Comparison of ENCODE assay signal across 24 cellular contexts in the genomic region with DNA sequence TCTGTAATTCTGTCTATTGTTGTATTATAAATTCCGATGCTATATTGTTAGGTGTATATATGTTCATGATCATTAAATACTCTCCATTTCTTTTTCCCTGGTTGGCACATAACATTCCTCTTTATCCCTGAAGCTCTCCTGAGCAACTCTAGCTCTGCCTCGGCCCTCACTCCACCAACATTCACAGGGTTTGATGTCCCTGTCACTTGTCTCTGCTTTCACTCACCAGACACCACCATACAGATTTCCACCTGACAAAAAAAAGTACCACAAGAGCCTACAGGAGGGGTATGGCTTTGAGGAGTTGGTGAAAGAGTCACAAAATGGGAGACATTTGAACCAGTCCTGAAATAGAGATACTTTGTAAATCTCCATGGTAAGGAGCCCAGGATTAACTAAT. TPM values are rescaled to one million over a fixed set of nuclear protein-coding genes. Genes with fewer than 3 reads are reported as not detected.
"Had no signal": no experiment of that assay in that cellular context is flagged by ENCODE, and none has a peak within 500 bp of the region (broad histone marks: within the 10 kb centered on the region; RNA-seq: fewer than 3 reads in every experiment).

No MANE protein-coding gene starts in this region.

- H3K4me3 Mint-ChIP-seq: activated B cell treated with CpG ODN at 0.5 μM for 24 hours; activated CD4-positive, alpha-beta memory T cell treated with anti-CD3 and anti-CD28 coated beads for 36 hours; activated CD4-positive, alpha-beta T cell treated with anti-CD3 and anti-CD28 coated beads, Interleukin-2, amount 10 ng/mL, durations not matched to agents 7 days and 5 days; activated naive CD8-positive, alpha-beta T cell treated with anti-CD3 and anti-CD28 coated beads, Interleukin-2, amount 50 U/mL, for 24 hours; activated T-cell treated with anti-CD3 and anti-CD28 coated beads, Interleukin-2, amount 50 U/mL, for 4 hours; brain had no signal

- H3K9me3 Mint-ChIP-seq: activated CD4-positive, alpha-beta memory T cell treated with anti-CD3 and anti-CD28 coated beads for 36 hours; activated naive CD4-positive, alpha-beta T cell treated with anti-CD3 and anti-CD28 coated beads, Interleukin-2, amount 50 U/mL, for 72 hours; activated naive CD8-positive, alpha-beta T cell treated with anti-CD3 and anti-CD28 coated beads, Interleukin-2, amount 50 U/mL, for 24 hours; activated T-cell treated with anti-CD3 and anti-CD28 coated beads, Interleukin-2, amount 50 U/mL, for 4 hours had no signal

- ATAC-seq: activated naive CD4-positive, alpha-beta T cell treated with anti-CD3 and anti-CD28 coated beads, Interleukin-2, amount 50 U/mL, for 72 hours; activated naive CD8-positive, alpha-beta T cell treated with anti-CD3 and anti-CD28 coated beads, Interleukin-2, amount 50 U/mL, for 24 hours; activated T-cell treated with anti-CD3 and anti-CD28 coated beads, Interleukin-2, amount 50 U/mL, for 4 hours had no signal

- H3K27ac Mint-ChIP-seq: activated B cell treated with CpG ODN at 0.5 μM for 24 hours; activated CD4-positive, alpha-beta memory T cell treated with anti-CD3 and anti-CD28 coated beads for 36 hours; activated CD4-positive, alpha-beta T cell treated with anti-CD3 and anti-CD28 coated beads, Interleukin-2, amount 10 ng/mL, durations not matched to agents 7 days and 5 days; activated naive CD4-positive, alpha-beta T cell treated with anti-CD3 and anti-CD28 coated beads, Interleukin-2, amount 50 U/mL, for 72 hours; activated naive CD8-positive, alpha-beta T cell treated with anti-CD3 and anti-CD28 coated beads, Interleukin-2, amount 50 U/mL, for 24 hours; brain had no signal

- DNase-seq: activated B cell treated with CpG ODN at 0.5 μM for 24 hours; activated CD4-positive, alpha-beta memory T cell treated with anti-CD3 and anti-CD28 coated beads for 36 hours; activated CD4-positive, alpha-beta T cell treated with anti-CD3 and anti-CD28 coated beads for 1 hour; activated CD4-positive, alpha-beta T cell treated with anti-CD3 and anti-CD28 coated beads, Interleukin-2, amount 10 ng/mL, durations not matched to agents 7 days and 5 days; activated CD8-positive, alpha-beta memory T cell treated with anti-CD3 and anti-CD28 coated beads for 24 hours; activated naive CD8-positive, alpha-beta T cell treated with anti-CD3 and anti-CD28 coated beads, Interleukin-2, amount 50 U/mL, for 24 hours; activated T-cell treated with anti-CD3 and anti-CD28 coated beads, Interleukin-2, amount 50 U/mL, for 4 hours; amniotic stem cell; cerebellar nuclear complex; Kasumi-1; KBM-7; NCI-H146; NCI-H187 treated with DMSO at 0.1 percent for 48 hours; NCI-H2081 treated with DMSO at 0.1 percent for 48 hours; NCI-H446; NCI-H524; Peyer's patch; SHP77 treated with DMSO at 0.1 percent for 48 hours; T-helper 2 cell; T1000 had no signal

- H3K36me3 Mint-ChIP-seq: activated CD4-positive, alpha-beta memory T cell treated with anti-CD3 and anti-CD28 coated beads for 36 hours; brain had no signal

RNA-seq across cellular contexts. Expression of a gene that starts 8.8 kb away (rescaled TPM):
- total RNA-seq: activated B cell treated with CpG ODN at 0.5 μM for 24 hours; activated CD4-positive, alpha-beta memory T cell treated with anti-CD3 and anti-CD28 coated beads for 36 hours; activated CD4-positive, alpha-beta T cell treated with anti-CD3 and anti-CD28 coated beads, Interleukin-2, amount 10 ng/mL, durations not matched to agents 7 days and 5 days; activated naive CD4-positive, alpha-beta T cell treated with anti-CD3 and anti-CD28 coated beads, Interleukin-2, amount 50 U/mL, for 72 hours; activated T-cell treated with anti-CD3 and anti-CD28 coated beads, Interleukin-2, amount 50 U/mL, for 4 hours; ascending aorta; SK-MEL-5 had no signal

RNA-seq across cellular contexts. Expression of a gene that starts 23.2 kb away (rescaled TPM):
- total RNA-seq: activated B cell treated with CpG ODN at 0.5 μM for 24 hours; activated CD4-positive, alpha-beta memory T cell treated with anti-CD3 and anti-CD28 coated beads for 36 hours; activated CD4-positive, alpha-beta T cell treated with anti-CD3 and anti-CD28 coated beads, Interleukin-2, amount 10 ng/mL, durations not matched to agents 7 days and 5 days; activated naive CD4-positive, alpha-beta T cell treated with anti-CD3 and anti-CD28 coated beads, Interleukin-2, amount 50 U/mL, for 72 hours; activated T-cell treated with anti-CD3 and anti-CD28 coated beads, Interleukin-2, amount 50 U/mL, for 4 hours; ascending aorta; Peyer's patch; SK-MEL-5 had no signal

RNA-seq across cellular contexts. Expression of a gene that starts 38.2 kb away (rescaled TPM):
- total RNA-seq: activated B cell treated with CpG ODN at 0.5 μM for 24 hours; activated CD4-positive, alpha-beta memory T cell treated with anti-CD3 and anti-CD28 coated beads for 36 hours; activated CD4-positive, alpha-beta T cell treated with anti-CD3 and anti-CD28 coated beads, Interleukin-2, amount 10 ng/mL, durations not matched to agents 7 days and 5 days; activated naive CD4-positive, alpha-beta T cell treated with anti-CD3 and anti-CD28 coated beads, Interleukin-2, amount 50 U/mL, for 72 hours; activated T-cell treated with anti-CD3 and anti-CD28 coated beads, Interleukin-2, amount 50 U/mL, for 4 hours; ascending aorta; Peyer's patch; SK-MEL-5 had no signal

RNA-seq across cellular contexts. Expression of a gene that starts 53.4 kb away (rescaled TPM):
- total RNA-seq: activated B cell treated with CpG ODN at 0.5 μM for 24 hours; activated CD4-positive, alpha-beta memory T cell treated with anti-CD3 and anti-CD28 coated beads for 36 hours; activated CD4-positive, alpha-beta T cell treated with anti-CD3 and anti-CD28 coated beads, Interleukin-2, amount 10 ng/mL, durations not matched to agents 7 days and 5 days; activated naive CD4-positive, alpha-beta T cell treated with anti-CD3 and anti-CD28 coated beads, Interleukin-2, amount 50 U/mL, for 72 hours; activated T-cell treated with anti-CD3 and anti-CD28 coated beads, Interleukin-2, amount 50 U/mL, for 4 hours; ascending aorta; Peyer's patch; SK-MEL-5 had no signal
